Comparison of ENCODE assay signal across 8 cellular contexts in the genomic region with DNA sequence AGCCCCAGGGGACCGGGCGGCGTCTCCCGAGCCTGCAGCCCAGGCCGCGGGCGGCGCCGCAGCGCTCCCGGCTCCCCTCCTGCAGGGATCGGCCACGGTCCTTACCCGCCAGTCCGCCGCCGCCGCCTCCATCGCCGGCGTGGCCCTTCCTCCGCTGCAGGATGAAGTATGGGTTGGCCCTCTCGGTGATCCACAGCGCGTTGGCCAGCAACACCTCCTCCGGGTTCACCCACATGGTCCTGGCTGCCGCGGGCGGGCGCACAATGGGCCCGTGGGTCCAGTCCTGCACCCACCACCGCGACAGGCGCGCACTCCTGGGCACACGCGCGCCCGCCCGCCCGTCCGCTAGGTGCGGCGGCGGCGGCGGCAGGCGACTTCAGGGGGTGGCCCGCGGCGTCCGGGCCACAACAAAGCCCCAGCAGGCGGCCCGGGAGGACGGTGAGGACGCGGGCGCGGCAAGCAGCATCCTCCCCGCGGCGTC. TPM values are rescaled to one million over a fixed set of nuclear protein-coding genes. Genes with fewer than 3 reads are reported as not detected.
DNase-seq lines count a peak whose midpoint lies in the region; ATAC-seq and TF ChIP-seq lines count a peak whose summit lies in the region.

No MANE protein-coding gene starts in this region.

- H3K27me3 ChIP-seq in endocrine pancreas (ENCODE audit: control insufficient read depth, insufficient read depth, low read length): no peaks in the 10 kb centered on the region
- no peaks in the 10 kb centered on the region for H3K27me3 ChIP-seq in thoracic aorta (replicated peaks; ENCODE audit: insufficient read depth)

- TF ChIP-seq CTCF in thoracic aorta (IDR thresholded peaks at IDR 0.05): no peak

- H3K9me3 Mint-ChIP-seq in memory B cell: peaks cover 1% of the 10 kb centered on the region

- DNase-seq in DMS153 treated with DMSO at 0.1 percent for 48 hours (lab: John Stamatoyannopoulos, UW; ENCODE audit: unreplicated experiment) (peak; percentile 30), SK-N-MC (ENCODE audit: low read depth, low spot score) (no peak), memory B cell (ENCODE audit: low spot score in 2 of 2) (peak in 1 of 2 donors; percentile 52), thoracic aorta (ENCODE audit: low spot score) (no peak), pons (ENCODE audit: low spot score) (no peak)

- peaks cover 23% of the 10 kb centered on the region for H3K36me3 Mint-ChIP-seq in memory B cell

- H3K9me3 ChIP-seq in SK-N-MC (ENCODE audit: low read depth, low read length): no peaks in the 10 kb centered on the region
- H3K9me3 ChIP-seq in endocrine pancreas (ENCODE audit: control insufficient read depth, low read length): no peaks in the 10 kb centered on the region
- no peaks in the 10 kb centered on the region for H3K9me3 ChIP-seq in thoracic aorta

- ATAC-seq in GM19043 (IDR thresholded peaks at IDR 0.05; ENCODE audit: low read depth, unreplicated experiment) (peak; percentile 40), HG03108 (IDR thresholded peaks at IDR 0.05; ENCODE audit: unreplicated experiment) (peak; percentile 46), memory B cell (ENCODE audit: low read depth) (peak; percentile 59), thoracic aorta (ENCODE audit: insufficient number of reproducible peaks, low FRiP score, low read depth) (peak; percentile 34)

- H3K4me3 ChIP-seq in SK-N-MC (peak overlapping the region; percentile 88), endocrine pancreas (ENCODE audit: control insufficient read depth, insufficient read depth, low read length) (peak overlapping the region; percentile 97), thoracic aorta (peak overlapping the region; percentile 86)

- peak overlapping the region; percentile 94 for H3K27ac Mint-ChIP-seq in memory B cell

- H3K36me3 ChIP-seq in SK-N-MC (ENCODE audit: insufficient read depth, low read length) (peaks cover 32% of the 10 kb centered on the region), endocrine pancreas (ENCODE audit: control insufficient read depth, insufficient read depth, low read length) (no peaks in the 10 kb centered on the region), thoracic aorta (no peaks in the 10 kb centered on the region)

- peaks cover 11% of the 10 kb centered on the region for H3K4me1 ChIP-seq in endocrine pancreas (ENCODE audit: control insufficient read depth, insufficient read depth, low read length)
- peaks cover 0 to 8% of the 10 kb centered on the region in 2 donors for H3K4me1 ChIP-seq in thoracic aorta (ENCODE audit: control insufficient read depth in 1 of 2, low read depth in 2 of 2)

- H3K27ac ChIP-seq in SK-N-MC (peak overlapping the region; percentile 84), thoracic aorta (peak overlapping the region; percentile 83 to 87)

- no peaks in the 10 kb centered on the region for H3K27me3 Mint-ChIP-seq in memory B cell

- peak overlapping the region; percentile 90 for H3K4me3 Mint-ChIP-seq in memory B cell

- H3K9ac ChIP-seq in SK-N-MC (ENCODE audit: insufficient read length): peak overlapping the region; percentile 85
- peak overlapping the region; percentile 87 for H3K9ac ChIP-seq in endocrine pancreas (ENCODE audit: control insufficient read depth, insufficient read depth, low read length)

- H3K4me1 Mint-ChIP-seq in memory B cell: peaks cover 40% of the 10 kb centered on the region

RNA-seq across cellular contexts. Expression of gene TBC1D9, which starts 0.3 kb away (rescaled TPM):
- total RNA-seq in thoracic aorta: 10 to 100 TPM; 17.5 to 21.2 TPM
